21 cellular contexts compared by ENCODE assay signal in the genomic region with DNA sequence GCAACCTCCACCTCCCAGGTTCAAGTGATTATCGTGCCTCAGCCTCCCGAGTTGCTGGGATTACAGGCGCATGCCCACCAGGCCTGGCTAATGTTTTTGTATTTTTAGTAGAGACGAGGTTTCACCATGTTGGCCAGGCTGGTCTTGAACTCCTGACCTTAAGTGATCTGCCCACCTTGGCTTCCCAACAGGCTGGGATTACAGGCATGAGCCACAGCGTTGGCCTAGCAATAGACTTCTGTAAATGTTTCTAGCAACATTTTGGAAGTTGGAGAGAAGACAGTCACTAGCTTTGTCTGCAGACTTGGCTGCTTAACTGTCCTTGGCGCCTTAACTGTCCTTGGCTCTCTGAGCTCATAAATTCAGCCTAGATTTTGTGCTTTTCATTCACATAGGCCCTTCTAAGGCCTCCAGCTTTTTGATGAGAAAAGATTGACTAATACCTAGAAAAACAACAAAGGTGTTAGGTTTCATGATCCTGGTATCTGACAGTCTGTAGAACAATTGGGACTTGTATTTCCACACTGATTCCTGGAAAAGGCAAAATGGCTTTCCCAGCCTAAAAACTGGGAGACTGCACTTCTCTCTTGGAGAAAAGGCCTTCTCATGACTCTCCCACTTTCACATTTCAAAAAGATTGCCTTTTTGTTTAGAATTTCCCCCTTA. TPM values are rescaled to one million over a fixed set of nuclear protein-coding genes. Genes with fewer than 3 reads are reported as not detected.
DNase-seq lines count a peak whose midpoint lies in the region; FAIRE-seq and TF ChIP-seq lines count a peak whose summit lies in the region.
"Had no signal": no experiment of that assay in that cellular context is flagged by ENCODE, and none has a peak within 500 bp of the region (broad histone marks: within the 10 kb centered on the region; RNA-seq: fewer than 3 reads in every experiment).

No MANE protein-coding gene starts in this region.

- no peaks in the 10 kb centered on the region for H3K4me1 ChIP-seq in HAP-1
- H3K4me1 ChIP-seq: A549 had no signal

- H3K36me3 ChIP-seq in HAP-1 (replicated peaks): no peaks in the 10 kb centered on the region

- no peaks in the 10 kb centered on the region for H3K9me3 Mint-ChIP-seq in T-helper 1 cell treated with Interleukin-12 subunit alpha and Interleukin-12 subunit beta and Interleukin-4 antibody, amounts not matched to agents 30 μg/mL and 1 μg/mL, for 36 hours
- peaks cover 11% of the 10 kb centered on the region for H3K9me3 Mint-ChIP-seq in progenitor cell of endocrine pancreas (ENCODE audit: low read depth)
- H3K9me3 Mint-ChIP-seq: activated T-cell treated with anti-CD3 and anti-CD28 coated beads, Interleukin-2, amount 50 U/mL, for 4 hours had no signal

- no peak for TF ChIP-seq POLR2A in GM12892 (IDR thresholded peaks at IDR 0.05; ENCODE audit: low read depth, low read length)

- no peak for TF ChIP-seq CTCF in progenitor cell of endocrine pancreas (IDR thresholded peaks at IDR 0.05; ENCODE audit: unreplicated experiment)

- peaks cover 7% of the 10 kb centered on the region for H3K27me3 Mint-ChIP-seq in T-helper 1 cell treated with Interleukin-12 subunit alpha and Interleukin-12 subunit beta and Interleukin-4 antibody, amounts not matched to agents 30 μg/mL and 1 μg/mL, for 36 hours (ENCODE audit: low read depth)
- no peaks in the 10 kb centered on the region for H3K27me3 Mint-ChIP-seq in progenitor cell of endocrine pancreas
- H3K27me3 Mint-ChIP-seq: CD4-positive, alpha-beta memory T cell had no signal

- peaks cover 41% of the 10 kb centered on the region for H3K4me1 Mint-ChIP-seq in T-helper 1 cell treated with Interleukin-12 subunit alpha and Interleukin-12 subunit beta and Interleukin-4 antibody, amounts not matched to agents 30 μg/mL and 1 μg/mL, for 36 hours (ENCODE audit: low read depth)
- peaks cover 8% of the 10 kb centered on the region for H3K4me1 Mint-ChIP-seq in progenitor cell of endocrine pancreas (ENCODE audit: low read depth)

- no peak for FAIRE-seq in GM12892 (lab: Jason Lieb, UNC)
- FAIRE-seq: A549, colon, small intestine had no signal

- H3K27ac Mint-ChIP-seq in T-helper 1 cell treated with Interleukin-12 subunit alpha and Interleukin-12 subunit beta and Interleukin-4 antibody, amounts not matched to agents 30 μg/mL and 1 μg/mL, for 36 hours: peak overlapping the region; percentile 54
- H3K27ac Mint-ChIP-seq in progenitor cell of endocrine pancreas: peak overlapping the region; percentile 28
- H3K27ac Mint-ChIP-seq: mesothelial cell of epicardium had no signal

- no peak overlapping the region for H3K4me3 ChIP-seq in HAP-1
- H3K4me3 ChIP-seq: A549 had no signal

- no peaks in the 10 kb centered on the region for H3K9me3 ChIP-seq in HAP-1
- H3K9me3 ChIP-seq: A549 had no signal

- no peaks in the 10 kb centered on the region for H3K36me3 Mint-ChIP-seq in T-helper 1 cell treated with Interleukin-12 subunit alpha and Interleukin-12 subunit beta and Interleukin-4 antibody, amounts not matched to agents 30 μg/mL and 1 μg/mL, for 36 hours (ENCODE audit: low read depth)
- peaks cover 10% of the 10 kb centered on the region for H3K36me3 Mint-ChIP-seq in progenitor cell of endocrine pancreas (ENCODE audit: insufficient read depth)

- H3K27ac ChIP-seq in caudate nucleus (ENCODE audit: low read depth, low read length): peak overlapping the region; percentile 24
- H3K27ac ChIP-seq: A549 had no signal

- in situ Hi-C loops in HAP-1 (cut with MboI; ENCODE audit: low sequenced_read_pairs): no loop called here

- H3K27me3 ChIP-seq in HAP-1 (ENCODE audit: low read depth): no peaks in the 10 kb centered on the region

- peak overlapping the region; percentile 36 for H3K4me3 Mint-ChIP-seq in T-helper 1 cell treated with Interleukin-12 subunit alpha and Interleukin-12 subunit beta and Interleukin-4 antibody, amounts not matched to agents 30 μg/mL and 1 μg/mL, for 36 hours
- H3K4me3 Mint-ChIP-seq in progenitor cell of endocrine pancreas (ENCODE audit: low read depth): no peak overlapping the region
- H3K4me3 Mint-ChIP-seq: mesothelial cell of epicardium had no signal

- DNase-seq in T-helper 1 cell: no peak
- peak; percentile 59 for DNase-seq in M059J (ENCODE audit: low read depth)
- DNase-seq in caudate nucleus (lab: John Stamatoyannopoulos, UW): peak in 4 of 61 donors; percentile 9 to 45 (median 28)
- no peak for DNase-seq in progenitor cell of endocrine pancreas (ENCODE audit: low spot score, unreplicated experiment)
- no peak for DNase-seq in HAP-1 (ENCODE audit: low spot score in 2 of 2)
- DNase-seq in GM12892 (ENCODE audit: insufficient read length): no peak
- no peak for DNase-seq in activated CD8-positive, alpha-beta memory T cell treated with anti-CD3 and anti-CD28 coated beads for 24 hours
- DNase-seq: activated CD4-positive, alpha-beta T cell treated with anti-CD3 and anti-CD28 coated beads, Interleukin-2, amount 50 U/mL, for 1 hour; activated T-cell treated with anti-CD3 and anti-CD28 coated beads, Interleukin-2, amount 50 U/mL, for 4 hours; CD4-positive, alpha-beta memory T cell; islet precursor cell; NCI-H1105; NCI-H2227 treated with DMSO at 0.1 percent for 48 hours; occipital lobe; small intestine; trophoblast cell had no signal

RNA-seq across cellular contexts. Expression of gene OR2B2, which starts 49.7 kb away (rescaled TPM):
- not detected in 2 replicates for total RNA-seq in M059J (2014; rRNA removed; shearing (Covaris generic))
- not detected in 2 replicates for total RNA-seq in progenitor cell of endocrine pancreas
- not detected for polyA plus RNA-seq in GM12892 (2012; ENCODE audit: missing spikeins)
- total RNA-seq: activated T-cell treated with anti-CD3 and anti-CD28 coated beads, Interleukin-2, amount 50 U/mL, for 4 hours; CD4-positive, alpha-beta memory T cell; epithelial cell of proximal tubule; mesothelial cell of epicardium; occipital lobe had no signal
- polyA plus RNA-seq: A549; CD4-positive, alpha-beta memory T cell; small intestine had no signal
